18 cellular contexts compared by ENCODE assay signal in genomic region chr2:39017314-39017713, GRCh38.
A peak's percentile ranks its signal among the peaks of the same experiment; 100 is the strongest.
DNase-seq lines count a peak whose midpoint lies in the region; ATAC-seq and TF ChIP-seq lines count a peak whose summit lies in the region.
"Had no signal": no experiment of that assay in that cellular context is flagged by ENCODE, and none has a peak within 500 bp of the region (broad histone marks: within the 10 kb centered on the region; RNA-seq: fewer than 3 reads in every experiment).

No MANE protein-coding gene starts in this region.

- intact Hi-C loops in left ventricle myocardium inferior (cut with micrococcal nuclease) (no loop called here), heart right ventricle (cut with DNase I) (no loop called here)

- TF ChIP-seq CTCF in left ventricle myocardium inferior (IDR thresholded peaks at IDR 0.05; ENCODE audit: borderline replicate concordance) (no peak), heart right ventricle (IDR thresholded peaks at IDR 0.05) (no peak), thoracic aorta (IDR thresholded peaks at IDR 0.05) (no peak)

- no peaks in the 10 kb centered on the region for H3K27me3 ChIP-seq in left ventricle myocardium inferior (ENCODE audit: low read depth)
- H3K27me3 ChIP-seq in heart right ventricle: no peaks in the 10 kb centered on the region
- H3K27me3 ChIP-seq in thoracic aorta (replicated peaks; ENCODE audit: insufficient read depth): no peaks in the 10 kb centered on the region
- H3K27me3 ChIP-seq: BLaER1 had no signal

- peaks cover 25% of the 10 kb centered on the region for H3K4me1 ChIP-seq in left ventricle myocardium inferior
- H3K4me1 ChIP-seq in heart right ventricle: peaks cover 0 to 34% (median 13%) of the 10 kb centered on the region in 9 donors
- H3K4me1 ChIP-seq in thoracic aorta (ENCODE audit: control insufficient read depth in 1 of 2, low read depth in 2 of 2): peaks cover 29 to 63% of the 10 kb centered on the region in 2 donors

- ATAC-seq in heart right ventricle: no peak
- ATAC-seq in thoracic aorta (ENCODE audit: insufficient number of reproducible peaks, low FRiP score, low read depth): no peak
- no peak for ATAC-seq in HG03139 (IDR thresholded peaks at IDR 0.05; ENCODE audit: unreplicated experiment)
- ATAC-seq: HCT116 had no signal

- peak overlapping the region; percentile 55 for H3K27ac ChIP-seq in left ventricle myocardium inferior (replicated peaks)
- peak overlapping the region in 3 of 10 donors; percentile 15 to 83 (median 78) for H3K27ac ChIP-seq in heart right ventricle
- H3K27ac ChIP-seq in thoracic aorta: peak overlapping the region; percentile 38 to 40
- H3K27ac ChIP-seq: BLaER1 had no signal

- H3K36me3 ChIP-seq in left ventricle myocardium inferior (peaks cover 21% of the 10 kb centered on the region), heart right ventricle (peaks cover 0 to 40% (median 8%) of the 10 kb centered on the region in 9 donors), thoracic aorta (peaks cover 7% of the 10 kb centered on the region)

- DNase-seq in left ventricle myocardium inferior: no peak
- DNase-seq in heart right ventricle: no peak
- DNase-seq in myocyte (ENCODE audit: low read depth): peak; percentile 9
- no peak for DNase-seq in thoracic aorta (ENCODE audit: low spot score)
- no peak for DNase-seq in foreskin melanocyte
- DNase-seq in NCI-H82 treated with DMSO at 0.1 percent for 48 hours (lab: John Stamatoyannopoulos, UW; ENCODE audit: unreplicated experiment): no peak
- no peak for DNase-seq in activated T-cell treated with anti-CD3 and anti-CD28 coated beads, Interleukin-2, amount 50 U/mL, for 1 hour
- DNase-seq: 8988T; CD4-positive, alpha-beta memory T cell; DMS153; DMS79; GDM1; GOT3; H7; HFFc6 had no signal

- H3K9me3 ChIP-seq in left ventricle myocardium inferior (replicated peaks) (no peaks in the 10 kb centered on the region), heart right ventricle (no peaks in the 10 kb centered on the region), thoracic aorta (no peaks in the 10 kb centered on the region)
- H3K9me3 ChIP-seq: BLaER1 had no signal

- H3K4me3 ChIP-seq in left ventricle myocardium inferior: no peak overlapping the region
- no peak overlapping the region for H3K4me3 ChIP-seq in heart right ventricle
- H3K4me3 ChIP-seq in thoracic aorta: peak overlapping the region; percentile 17
- H3K4me3 ChIP-seq: BLaER1 had no signal
